ENCODE assay signal across 22 cellular contexts in the genomic region with DNA sequence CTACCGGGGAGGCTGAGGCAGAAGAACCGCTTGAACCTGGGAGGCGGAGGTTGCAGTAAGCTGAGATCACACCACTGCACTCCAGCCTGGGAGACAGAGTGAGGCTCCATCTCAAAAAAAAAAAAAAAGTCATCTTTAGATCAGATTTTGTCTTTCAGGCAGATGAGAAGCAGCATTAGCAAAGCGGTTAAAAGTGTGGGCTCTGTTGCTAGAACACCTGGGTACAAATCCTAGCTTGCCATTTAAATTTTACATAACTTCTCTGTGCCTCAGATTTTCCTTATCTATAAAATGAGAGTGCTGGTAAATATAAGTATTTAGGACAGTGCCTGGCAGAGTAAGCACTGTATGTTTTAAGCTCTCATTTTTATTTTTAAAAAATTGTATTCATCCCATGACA.
"Had no signal": no experiment of that assay in that cellular context is flagged by ENCODE, and none has a peak within 500 bp of the region (broad histone marks: within the 10 kb centered on the region; RNA-seq: fewer than 3 reads in every experiment).

No MANE protein-coding gene starts in this region.

- DNase-seq: colonic mucosa; dermis blood vessel endothelial cell; esophagus squamous epithelium; foreskin fibroblast; hippocampal formation; left colon; mammary epithelial cell; mucosa of descending colon; naive thymus-derived CD8-positive, alpha-beta T cell; nucleus accumbens; ovary; right lobe of liver; spleen; stimulated activated CD4-positive, alpha-beta T cell treated with anti-CD3 and anti-CD28 coated beads, Interleukin-15, amount 100 ng/mL, for 24 hours; stimulated activated CD4-positive, alpha-beta T cell treated with anti-CD3 and anti-CD28 coated beads, Interleukin-1b, Interleukin-23, amount 100 ng/mL, for 48 hours; stimulated activated CD4-positive, alpha-beta T cell treated with anti-CD3 and anti-CD28 coated beads, Interleukin-4, amount 100 ng/mL, for 24 hours; upper lobe of right lung had no signal

- H3K4me3 Mint-ChIP-seq: naive thymus-derived CD8-positive, alpha-beta T cell; neural progenitor cell; stimulated activated memory B cell treated with anti-CD40 and anti-IgM and Interleukin-4, amounts not matched to agents 10 μg/mL and 1 μg/mL and 100 μg/mL, for 72 hours; stimulated activated naive CD8-positive, alpha-beta T cell treated with anti-CD3 and anti-CD28 coated beads, Interleukin-15, Interleukin-2, amounts not matched to agents 100 ng/mL and 50 ng/mL, for 24 hours had no signal

- H3K27ac Mint-ChIP-seq: neural progenitor cell; stimulated activated naive CD8-positive, alpha-beta T cell treated with anti-CD3 and anti-CD28 coated beads, Interleukin-15, Interleukin-2, amounts not matched to agents 100 ng/mL and 50 ng/mL, for 24 hours had no signal

- H3K4me3 ChIP-seq: colonic mucosa, esophagus squamous epithelium, mucosa of descending colon, neural progenitor cell, ovary, right lobe of liver, spleen, tibial nerve, upper lobe of right lung, vagina had no signal

- H3K9me3 Mint-ChIP-seq: naive thymus-derived CD8-positive, alpha-beta T cell; neural progenitor cell; stimulated activated memory B cell treated with anti-CD40 and anti-IgM and Interleukin-4, amounts not matched to agents 10 μg/mL and 1 μg/mL and 100 μg/mL, for 72 hours; stimulated activated naive CD8-positive, alpha-beta T cell treated with anti-CD3 and anti-CD28 coated beads, Interleukin-15, Interleukin-2, amounts not matched to agents 100 ng/mL and 50 ng/mL, for 24 hours had no signal

- H3K36me3 ChIP-seq: colonic mucosa, ovary had no signal

- H2AFZ ChIP-seq: neural progenitor cell had no signal

- H3K27ac ChIP-seq: colonic mucosa, esophagus squamous epithelium, neural progenitor cell, ovary, right lobe of liver, spleen, tibial nerve, upper lobe of right lung, vagina had no signal

- ATAC-seq: left colon; mucosa of descending colon; naive thymus-derived CD8-positive, alpha-beta T cell; right lobe of liver; stimulated activated memory B cell treated with anti-CD40 and anti-IgM and Interleukin-4, amounts not matched to agents 10 μg/mL and 1 μg/mL and 100 μg/mL, for 72 hours; upper lobe of right lung had no signal

- H3K27me3 ChIP-seq: colonic mucosa, esophagus squamous epithelium, neural progenitor cell, ovary, right lobe of liver, spleen, tibial nerve, upper lobe of right lung, vagina had no signal

- H3K27me3 Mint-ChIP-seq: naive thymus-derived CD8-positive, alpha-beta T cell; stimulated activated memory B cell treated with anti-CD40 and anti-IgM and Interleukin-4, amounts not matched to agents 10 μg/mL and 1 μg/mL and 100 μg/mL, for 72 hours; stimulated activated naive CD8-positive, alpha-beta T cell treated with anti-CD3 and anti-CD28 coated beads, Interleukin-15, Interleukin-2, amounts not matched to agents 100 ng/mL and 50 ng/mL, for 24 hours had no signal

- H3K9me3 ChIP-seq: colonic mucosa, esophagus squamous epithelium, mucosa of descending colon, ovary, right lobe of liver, spleen, tibial nerve, upper lobe of right lung, vagina had no signal

- H3K4me1 ChIP-seq: colonic mucosa, upper lobe of right lung had no signal

- H3K4me2 ChIP-seq: neural progenitor cell had no signal
